ENCODE assay signal across 16 cellular contexts in the genomic region with DNA sequence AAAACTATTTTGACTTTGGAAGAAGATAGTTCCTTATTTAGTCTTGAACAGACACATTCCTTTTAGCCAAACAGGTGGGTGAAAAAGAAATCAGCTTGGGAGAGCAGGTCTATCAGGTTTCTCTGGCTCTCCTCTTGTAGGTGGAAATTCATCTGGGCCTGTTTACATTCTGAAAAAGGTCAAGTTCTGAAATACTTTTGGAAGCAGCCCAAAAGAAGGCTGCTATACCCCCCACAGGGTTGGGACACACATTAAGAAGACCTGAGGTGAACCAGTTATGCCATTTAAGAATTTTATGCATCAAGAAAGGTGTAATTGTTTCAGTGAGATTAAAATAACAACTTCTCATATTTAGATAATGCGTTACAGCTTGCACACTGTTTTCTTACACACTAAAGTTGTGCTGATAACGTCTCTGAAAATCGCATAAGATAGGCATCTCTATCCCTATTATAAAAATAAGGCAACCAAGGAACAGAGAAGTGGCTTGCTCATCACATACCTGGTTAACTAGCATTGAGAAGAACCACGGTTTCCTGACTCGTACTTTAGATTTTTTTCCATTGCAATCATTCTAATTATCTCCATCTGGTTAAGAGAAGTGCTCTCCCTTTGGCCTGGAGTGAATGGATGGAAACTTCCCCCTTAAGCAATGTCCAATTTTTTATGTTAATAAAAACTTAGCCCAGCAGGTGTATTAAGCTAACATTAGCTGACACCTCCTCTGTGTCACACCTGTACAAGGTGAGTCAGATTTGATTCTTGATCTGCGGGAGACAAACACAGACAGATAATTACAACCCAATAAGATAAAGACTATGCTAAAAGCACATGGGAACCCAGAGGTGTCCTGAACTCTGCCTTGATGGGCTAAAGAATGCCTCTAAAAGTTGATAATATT.
DNase-seq lines count a peak whose midpoint lies in the region; ATAC-seq, FAIRE-seq and TF ChIP-seq lines count a peak whose summit lies in the region.
"Had no signal": no experiment of that assay in that cellular context is flagged by ENCODE, and none has a peak within 500 bp of the region (broad histone marks: within the 10 kb centered on the region; RNA-seq: fewer than 3 reads in every experiment).

No MANE protein-coding gene starts in this region.

- no peak overlapping the region for H3K4me2 ChIP-seq in HepG2 (ENCODE audit: low read depth, low read length)
- H3K4me2 ChIP-seq: BLaER1 treated with 17β-estradiol and CSF1 and Interleukin-3, amounts not matched to agents 10 nM and 100 nM had no signal

- H3K27me3 Mint-ChIP-seq in progenitor cell of endocrine pancreas, result no peaks in the 10 kb centered on the region
- H3K27me3 Mint-ChIP-seq: stimulated activated memory B cell treated with anti-CD40 and anti-IgM and Interleukin-4, amounts not matched to agents 10 μg/mL and 1 μg/mL and 100 μg/mL, for 72 hours had no signal

- H3K4me3 Mint-ChIP-seq in progenitor cell of endocrine pancreas (ENCODE audit: low read depth), result no peak overlapping the region
- H3K4me3 Mint-ChIP-seq: stimulated activated memory B cell treated with anti-CD40 and anti-IgM and Interleukin-4, amounts not matched to agents 10 μg/mL and 1 μg/mL and 100 μg/mL, for 72 hours; T-helper 2 cell treated with Interferon-gamma antibody and Interleukin-4, amounts not matched to agents 5 μg/mL and 100 μg/mL, for 36 hours had no signal

- no peak for TF ChIP-seq RAD21 in HepG2 (CRISPR knock-in tag; IDR thresholded peaks at IDR 0.05)

- H3K4me1 Mint-ChIP-seq in progenitor cell of endocrine pancreas (ENCODE audit: low read depth), result peaks cover 30% of the 10 kb centered on the region

- H3K27ac ChIP-seq in HepG2 (ENCODE audit: extremely low read length, insufficient read depth, low read length), result no peak overlapping the region
- H3K27ac ChIP-seq: BLaER1 treated with 17β-estradiol and CSF1 and Interleukin-3, amounts not matched to agents 10 nM and 100 nM had no signal

- no peaks in the 10 kb centered on the region; a peak in 1 of 5 replicates for H3K27me3 ChIP-seq in HepG2 (ENCODE audit: control insufficient read depth in 1 of 2, insufficient read depth in 2 of 2, low read length in 2 of 2)
- H3K27me3 ChIP-seq: BLaER1 treated with 17β-estradiol and CSF1 and Interleukin-3, amounts not matched to agents 10 nM and 100 nM had no signal

- no peak for TF ChIP-seq CTCF in progenitor cell of endocrine pancreas (IDR thresholded peaks at IDR 0.05; ENCODE audit: unreplicated experiment)
- no peak for TF ChIP-seq CTCF in HepG2 (CRISPR knock-in tag; IDR thresholded peaks at IDR 0.05)

- in situ Hi-C loops in HepG2 (cut with HindIII; ENCODE audit: extremely low pct_ligation_motif_present, low pct_unique_long_range_greater_than_20kb), result no loop called here

- no peaks in the 10 kb centered on the region for H4K20me1 ChIP-seq in HepG2 (ENCODE audit: insufficient read depth, low read length)

- CTCF ChIA-PET in HepG2 (lab: Yijun Ruan, JAX; ENCODE audit: low intra/inter-chr PET ratio, low total read pairs), result no interaction called here

- ATAC-seq in HepG2, result no peak
- ATAC-seq in GM21367 (IDR thresholded peaks at IDR 0.05; ENCODE audit: unreplicated experiment), result no peak
- ATAC-seq: Panc1; stimulated activated memory B cell treated with anti-CD40 and anti-IgM and Interleukin-4, amounts not matched to agents 10 μg/mL and 1 μg/mL and 100 μg/mL, for 72 hours had no signal

- H3K36me3 Mint-ChIP-seq in progenitor cell of endocrine pancreas (ENCODE audit: insufficient read depth), result peaks cover 31% of the 10 kb centered on the region

- DNase-seq in DMS53 (lab: John Stamatoyannopoulos, UW) (peak; percentile 91), NCI-H2029 (lab: John Stamatoyannopoulos, UW) (peak; percentile 57), cerebellum (ENCODE audit: low spot score) (peak; percentile 4), progenitor cell of endocrine pancreas (ENCODE audit: low spot score, unreplicated experiment) (no peak), HepG2 (ENCODE audit: low spot score) (no peak), COLO829 (ENCODE audit: low spot score) (no peak), RCC 7860 (ENCODE audit: low spot score) (no peak)
- DNase-seq: activated gamma-delta T cell; central memory CD4-positive, alpha-beta T cell; NCI-H2227 treated with DMSO at 0.1 percent for 48 hours; stimulated activated CD4-positive, alpha-beta T cell treated with anti-CD3 and anti-CD28 coated beads, Interleukin-1b, Interleukin-23, amount 100 ng/mL, for 48 hours had no signal

- H3K27ac Mint-ChIP-seq in progenitor cell of endocrine pancreas, result peak overlapping the region; percentile 91
- H3K27ac Mint-ChIP-seq: stimulated activated memory B cell treated with anti-CD40 and anti-IgM and Interleukin-4, amounts not matched to agents 10 μg/mL and 1 μg/mL and 100 μg/mL, for 72 hours; T-helper 2 cell treated with Interferon-gamma antibody and Interleukin-4, amounts not matched to agents 5 μg/mL and 100 μg/mL, for 36 hours had no signal

- peaks cover 1 to 16% of the 10 kb centered on the region in 2 experiments; a peak in 4 of 5 replicates for H3K36me3 ChIP-seq in HepG2 (replicated peaks in 1 of 2; ENCODE audit: control insufficient read depth in 1 of 2, insufficient read depth in 2 of 2, low read length in 2 of 2)

- peaks cover 27% of the 10 kb centered on the region for H3K4me1 ChIP-seq in HepG2 (ENCODE audit: insufficient read depth, low read length)
- H3K4me1 ChIP-seq: BLaER1 treated with 17β-estradiol and CSF1 and Interleukin-3, amounts not matched to agents 10 nM and 100 nM had no signal

- H3K9me3 Mint-ChIP-seq in progenitor cell of endocrine pancreas (ENCODE audit: low read depth), result peaks cover 1% of the 10 kb centered on the region
- H3K9me3 Mint-ChIP-seq: stimulated activated memory B cell treated with anti-CD40 and anti-IgM and Interleukin-4, amounts not matched to agents 10 μg/mL and 1 μg/mL and 100 μg/mL, for 72 hours had no signal

- TF ChIP-seq POLR2A in HepG2 (IDR thresholded peaks at IDR 0.05; ENCODE audit: insufficient read depth in 1 of 2, low read depth in 2 of 2, low read length in 2 of 2), result no peak

- H3K9ac ChIP-seq in HepG2 (ENCODE audit: insufficient read depth, low read depth, low read length), result no peak overlapping the region
- H3K9ac ChIP-seq: BLaER1 treated with 17β-estradiol and CSF1 and Interleukin-3, amounts not matched to agents 10 nM and 100 nM had no signal

- no TSS peak for BruUV-seq in HepG2 (replicated peaks; lab: Mats Ljungman, UMichigan)

- 93% methylated on average over 6 of the region's 6 CpGs for WGBS in HepG2 (ENCODE audit: low lambda C conversion rate)

- no peak for TF ChIP-seq EP300 in HepG2 (IDR thresholded peaks at IDR 0.05; ENCODE audit: low read depth in 2 of 2, low read length in 2 of 2)
- no peak for TF ChIP-seq EP300 in HepG2 (CRISPR knock-in tag; IDR thresholded peaks at IDR 0.05; ENCODE audit: borderline replicate concordance)

- H3K9me3 ChIP-seq in HepG2 (ENCODE audit: low read length), result no peaks in the 10 kb centered on the region

- FAIRE-seq in HepG2 (lab: Jason Lieb, UNC) (no peak), RCC 7860 (lab: Jason Lieb, UNC) (no peak)

- H2AFZ ChIP-seq in HepG2 (ENCODE audit: low read length), result no peak overlapping the region

- POLR2A ChIA-PET in HepG2 (lab: Yijun Ruan, JAX), result no interaction called here

- intact Hi-C loops in HepG2 (cut with micrococcal nuclease; ENCODE audit: unreplicated experiment), result no loop called here

- no peaks in the 10 kb centered on the region for H3K79me2 ChIP-seq in HepG2 (ENCODE audit: insufficient read depth, low read length)

- no peak overlapping the region for H3K4me3 ChIP-seq in HepG2 (replicated peaks in 1 of 3; ENCODE audit: insufficient read depth in 1 of 3, low read depth in 2 of 3, low read length in 3 of 3)
- H3K4me3 ChIP-seq: BLaER1 treated with 17β-estradiol and CSF1 and Interleukin-3, amounts not matched to agents 10 nM and 100 nM had no signal

TF ChIP-seq in HepG2, 621 proteins besides CTCF, POLR2A, EP300 and RAD21 (continues in another document):
- TF ChIP-seq IRX3 (CRISPR knock-in tag; IDR thresholded peaks at IDR 0.05; ENCODE audit: borderline replicate concordance, low read depth), result no peak
- TF ChIP-seq, protein P1, sequence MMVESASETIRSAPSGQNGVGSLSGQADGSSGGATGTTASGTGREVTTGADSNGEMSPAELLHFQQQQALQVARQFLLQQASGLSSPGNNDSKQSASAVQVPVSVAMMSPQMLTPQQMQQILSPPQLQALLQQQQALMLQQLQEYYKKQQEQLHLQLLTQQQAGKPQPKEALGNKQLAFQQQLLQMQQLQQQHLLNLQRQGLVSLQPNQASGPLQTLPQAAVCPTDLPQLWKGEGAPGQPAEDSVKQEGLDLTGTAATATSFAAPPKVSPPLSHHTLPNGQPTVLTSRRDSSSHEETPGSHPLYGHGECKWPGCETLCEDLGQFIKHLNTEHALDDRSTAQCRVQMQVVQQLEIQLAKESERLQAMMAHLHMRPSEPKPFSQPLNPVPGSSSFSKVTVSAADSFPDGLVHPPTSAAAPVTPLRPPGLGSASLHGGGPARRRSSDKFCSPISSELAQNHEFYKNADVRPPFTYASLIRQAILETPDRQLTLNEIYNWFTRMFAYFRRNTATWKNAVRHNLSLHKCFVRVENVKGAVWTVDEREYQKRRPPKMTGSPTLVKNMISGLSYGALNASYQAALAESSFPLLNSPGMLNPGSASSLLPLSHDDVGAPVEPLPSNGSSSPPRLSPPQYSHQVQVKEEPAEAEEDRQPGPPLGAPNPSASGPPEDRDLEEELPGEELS (CRISPR knock-in tag; IDR thresholded peaks at IDR 0.05), result no peak
- TF ChIP-seq, protein P2, sequence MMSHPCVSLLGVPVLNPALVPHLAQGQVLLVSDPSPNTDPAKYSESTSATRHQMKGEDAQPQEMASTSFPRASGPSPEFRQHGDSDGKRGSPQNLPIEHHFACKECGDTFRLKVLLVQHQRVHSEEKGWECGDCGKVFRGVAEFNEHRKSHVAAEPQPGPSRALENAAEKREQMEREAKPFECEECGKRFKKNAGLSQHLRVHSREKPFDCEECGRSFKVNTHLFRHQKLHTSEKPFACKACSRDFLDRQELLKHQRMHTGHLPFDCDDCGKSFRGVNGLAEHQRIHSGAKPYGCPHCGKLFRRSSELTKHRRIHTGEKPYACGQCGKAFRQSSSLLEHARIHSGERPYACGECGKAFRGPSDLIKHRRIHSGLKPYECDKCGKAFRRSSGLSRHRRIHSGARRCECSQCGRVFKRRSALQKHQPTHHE (CRISPR knock-in tag; IDR thresholded peaks at IDR 0.05; ENCODE audit: borderline replicate concordance), result no peak

Comparison
In these comparisons a context has a peak if more than half of its experiments do, and no peak if none do; other contexts are left out.
1. DNase-seq: peak in DMS53 (single experiment), NCI-H2029 (single experiment) and cerebellum (single experiment); none in progenitor cell of endocrine pancreas (single experiment), HepG2 (single experiment), COLO829 (single experiment) and RCC 7860 (single experiment).